In genomic region chr14:64654072-64654899, GRCh38 we compare ENCODE assay signal across 8 cellular contexts. TPM values are rescaled to one million over a fixed set of nuclear protein-coding genes. Genes with fewer than 3 reads are reported as not detected.
DNase-seq lines count a peak whose midpoint lies in the region; ATAC-seq, FAIRE-seq and TF ChIP-seq lines count a peak whose summit lies in the region.

No MANE protein-coding gene starts in this region.

- peaks cover 2% of the 10 kb centered on the region for H3K9me3 Mint-ChIP-seq in activated naive CD8-positive, alpha-beta T cell treated with anti-CD3 and anti-CD28 coated beads, Interleukin-2, amount 10 ng/mL, durations not matched to agents 7 days and 5 days

- TF ChIP-seq CTCF in D721Med (IDR thresholded peaks at IDR 0.05; ENCODE audit: insufficient read depth, missing control alignments), result no peak

- H3K4me3 Mint-ChIP-seq in activated naive CD8-positive, alpha-beta T cell treated with anti-CD3 and anti-CD28 coated beads, Interleukin-2, amount 10 ng/mL, durations not matched to agents 7 days and 5 days, result no peak overlapping the region

- FAIRE-seq in D721Med (lab: Jason Lieb, UNC), result no peak

- peaks cover 14% of the 10 kb centered on the region for H3K4me1 Mint-ChIP-seq in activated naive CD8-positive, alpha-beta T cell treated with anti-CD3 and anti-CD28 coated beads, Interleukin-2, amount 10 ng/mL, durations not matched to agents 7 days and 5 days

- peak; percentile 69 for DNase-seq in AG08396 (ENCODE audit: low spot score)
- no peak for DNase-seq in activated naive CD8-positive, alpha-beta T cell treated with anti-CD3 and anti-CD28 coated beads, Interleukin-2, amount 10 ng/mL, durations not matched to agents 7 days and 5 days
- DNase-seq in kidney tubule cell (ENCODE audit: low spot score), result peak; percentile 88
- DNase-seq in globus pallidus (ENCODE audit: low spot score), result no peak
- no peak for DNase-seq in D721Med (ENCODE audit: insufficient read length, low spot score)

- H3K27me3 Mint-ChIP-seq in activated naive CD8-positive, alpha-beta T cell treated with anti-CD3 and anti-CD28 coated beads, Interleukin-2, amount 10 ng/mL, durations not matched to agents 7 days and 5 days, result peaks cover 30% of the 10 kb centered on the region

- POLR2A ChIA-PET in activated naive CD8-positive, alpha-beta T cell treated with anti-CD3 and anti-CD28 coated beads, Interleukin-2, amount 10 ng/mL, durations not matched to agents 7 days and 5 days (lab: Charles Lee), result interaction anchor here (1.7 kb wide), 1 partner anchor 114 kb away, joined by 3 read pairs; the partner anchor contains the start of gene HSPA2

- peak; percentile 54 for ATAC-seq in HG02870 (IDR thresholded peaks at IDR 0.05; ENCODE audit: unreplicated experiment)
- peak; percentile 56 for ATAC-seq in activated naive CD8-positive, alpha-beta T cell treated with anti-CD3 and anti-CD28 coated beads, Interleukin-2, amount 10 ng/mL, durations not matched to agents 7 days and 5 days (ENCODE audit: low read depth)
- ATAC-seq in HG02938 (IDR thresholded peaks at IDR 0.05; ENCODE audit: unreplicated experiment), result no peak
- no peak for ATAC-seq in GM21619 (IDR thresholded peaks at IDR 0.05; ENCODE audit: unreplicated experiment)

- no peaks in the 10 kb centered on the region for H3K36me3 Mint-ChIP-seq in activated naive CD8-positive, alpha-beta T cell treated with anti-CD3 and anti-CD28 coated beads, Interleukin-2, amount 10 ng/mL, durations not matched to agents 7 days and 5 days

- no peak overlapping the region for H3K27ac Mint-ChIP-seq in activated naive CD8-positive, alpha-beta T cell treated with anti-CD3 and anti-CD28 coated beads, Interleukin-2, amount 10 ng/mL, durations not matched to agents 7 days and 5 days

RNA-seq across cellular contexts. Expression of gene PLEKHG3, which starts 49.9 kb away (rescaled TPM):
- 1 to 10 TPM; 5.5 to 6.6 TPM for total RNA-seq in activated naive CD8-positive, alpha-beta T cell treated with anti-CD3 and anti-CD28 coated beads, Interleukin-2, amount 10 ng/mL, durations not matched to agents 7 days and 5 days

Comparison
In these comparisons a context has a peak if more than half of its experiments do, and no peak if none do; other contexts are left out.
1. DNase-seq: peak in AG08396 (single experiment) and kidney tubule cell (single experiment); none in activated naive CD8-positive, alpha-beta T cell treated with anti-CD3 and anti-CD28 coated beads, Interleukin-2, amount 10 ng/mL, durations not matched to agents 7 days and 5 days (single experiment), globus pallidus (single experiment) and D721Med (single experiment).
2. ATAC-seq: peak in HG02870 (single experiment) and activated naive CD8-positive, alpha-beta T cell treated with anti-CD3 and anti-CD28 coated beads, Interleukin-2, amount 10 ng/mL, durations not matched to agents 7 days and 5 days (single experiment); none in HG02938 (single experiment) and GM21619 (single experiment).